Comparison of ENCODE assay signal across 12 cellular contexts in the genomic region with DNA sequence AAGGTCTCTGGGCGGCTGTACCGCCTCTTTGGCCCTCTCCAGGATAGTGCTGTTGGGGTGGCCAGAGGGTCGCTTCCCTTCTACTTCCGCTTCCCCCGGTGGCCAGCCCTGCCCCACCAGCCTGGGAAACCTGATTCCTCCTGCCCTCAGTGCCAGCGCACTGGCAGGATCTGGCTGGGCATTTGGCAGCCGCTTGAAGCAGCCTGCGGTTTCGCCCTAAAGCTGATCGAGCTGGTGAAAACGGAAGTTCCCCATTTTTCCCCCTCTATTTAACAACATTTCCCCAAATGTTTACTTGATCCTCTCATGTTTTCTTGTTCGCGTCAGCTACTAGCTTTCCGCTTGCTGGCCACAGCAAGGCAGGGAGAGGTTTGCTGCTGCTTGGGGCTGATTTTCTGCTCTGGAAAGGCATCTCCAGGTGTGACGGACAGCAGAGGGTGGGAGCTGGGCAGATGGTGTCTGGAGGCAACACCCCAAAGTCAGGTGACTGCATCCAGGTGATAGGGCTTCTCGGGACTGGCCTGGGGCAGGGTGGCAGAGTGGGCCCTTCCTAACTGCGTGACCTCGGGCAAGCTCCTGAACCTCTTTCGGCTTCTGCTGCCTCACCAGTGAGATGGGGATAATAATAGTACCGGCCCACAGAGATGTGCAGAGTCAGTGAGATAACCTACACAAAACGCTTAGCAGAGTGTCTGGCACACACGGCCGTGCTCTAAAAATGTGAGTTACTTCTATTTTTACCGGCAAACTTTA. TPM values are rescaled to one million over a fixed set of nuclear protein-coding genes. Genes with fewer than 3 reads are reported as not detected.
DNase-seq lines count a peak whose midpoint lies in the region; ATAC-seq and TF ChIP-seq lines count a peak whose summit lies in the region.
"Had no signal": no experiment of that assay in that cellular context is flagged by ENCODE, and none has a peak within 500 bp of the region (broad histone marks: within the 10 kb centered on the region; RNA-seq: fewer than 3 reads in every experiment).

No MANE protein-coding gene starts in this region.

- peaks cover 72% of the 10 kb centered on the region for H3K27me3 Mint-ChIP-seq in T-helper 17 cell

- peak overlapping the region; percentile 14 for H3K27ac Mint-ChIP-seq in T-helper 17 cell
- H3K27ac Mint-ChIP-seq: activated CD4-positive, alpha-beta T cell treated with anti-CD3 and anti-CD28 coated beads, Interleukin-2, amount 10 ng/mL, durations not matched to agents 24 days and 14 days had no signal

- H3K4me1 Mint-ChIP-seq in T-helper 17 cell: peaks cover 19% of the 10 kb centered on the region

- no peak for TF ChIP-seq POLR2A in upper lobe of left lung (IDR thresholded peaks at IDR 0.05)

- H3K36me3 Mint-ChIP-seq in T-helper 17 cell (ENCODE audit: low read depth): no peaks in the 10 kb centered on the region

- no peak for ATAC-seq in T-helper 17 cell
- peak in 1 of 2 donors; percentile 31 for ATAC-seq in upper lobe of left lung (ENCODE audit: low FRiP score in 2 of 2)
- ATAC-seq in GM18907 (IDR thresholded peaks at IDR 0.05; ENCODE audit: unreplicated experiment): no peak
- ATAC-seq: A549, Panc1 had no signal

- no peak overlapping the region for H3K4me3 ChIP-seq in upper lobe of left lung
- H3K4me3 ChIP-seq: A549, suprapubic skin had no signal

- peak overlapping the region in 3 of 4 donors; percentile 23 to 55 (median 54) for H3K27ac ChIP-seq in upper lobe of left lung
- H3K27ac ChIP-seq: A549, suprapubic skin had no signal

- H3K4me1 ChIP-seq in upper lobe of left lung: peaks cover 45 to 53% (median 46%) of the 10 kb centered on the region in 4 donors

- TF ChIP-seq CTCF in upper lobe of left lung (IDR thresholded peaks at IDR 0.05): no peak

- 49 to 51% methylated on average over 23 of the region's 24 CpGs for WGBS in upper lobe of left lung, 2 donors

- no peaks in the 10 kb centered on the region for H3K27me3 ChIP-seq in upper lobe of left lung
- H3K27me3 ChIP-seq: suprapubic skin had no signal

- DNase-seq in NCI-H146 (lab: John Stamatoyannopoulos, UW) (peak; percentile 23), NCI-H146 treated with DMSO at 0.1 percent for 48 hours (lab: John Stamatoyannopoulos, UW; ENCODE audit: unreplicated experiment) (no peak), T-helper 17 cell (no peak), inferior parietal cortex (ENCODE audit: extremely low spot score) (peak; percentile 34), upper lobe of left lung (no peak), hepatic stellate cell (ENCODE audit: low spot score) (no peak)
- DNase-seq in activated CD8-positive, alpha-beta memory T cell treated with anti-CD3 and anti-CD28 coated beads, Interleukin-2, amount 50 U/mL, for 4 hours: no peak

- peak overlapping the region; percentile 47 for H3K4me3 Mint-ChIP-seq in T-helper 17 cell
- H3K4me3 Mint-ChIP-seq: activated CD4-positive, alpha-beta T cell treated with anti-CD3 and anti-CD28 coated beads, Interleukin-2, amount 10 ng/mL, durations not matched to agents 24 days and 14 days had no signal

- no peaks in the 10 kb centered on the region for H3K9me3 ChIP-seq in T-helper 17 cell (ENCODE audit: control insufficient read depth, low read length, poor library complexity, severe bottlenecking)
- no peaks in the 10 kb centered on the region for H3K9me3 ChIP-seq in upper lobe of left lung
- H3K9me3 ChIP-seq: A549, suprapubic skin had no signal

- no peaks in the 10 kb centered on the region for H3K36me3 ChIP-seq in upper lobe of left lung
- H3K36me3 ChIP-seq: suprapubic skin had no signal

- TF ChIP-seq EP300 in upper lobe of left lung (IDR thresholded peaks at IDR 0.05): no peak

RNA-seq across cellular contexts. Expression of a gene that starts 53.0 kb away (rescaled TPM):
- total RNA-seq in T-helper 17 cell (10 to 100 TPM in 1 of 2 donors, 1 to 10 TPM in 1; 1.4 to 24.2 TPM), upper lobe of left lung (10 to 100 TPM; 25.2 to 62.9 (median 44.2) TPM)

Comparison
In these comparisons a context has a peak if more than half of its experiments do, and no peak if none do; other contexts are left out.
1. DNase-seq: peak in NCI-H146 (single experiment) and inferior parietal cortex (single experiment); none in NCI-H146 treated with DMSO at 0.1 percent for 48 hours (single experiment), T-helper 17 cell (0 of 3), upper lobe of left lung (0 of 2), hepatic stellate cell (single experiment) and activated CD8-positive, alpha-beta memory T cell treated with anti-CD3 and anti-CD28 coated beads, Interleukin-2, amount 50 U/mL, for 4 hours (single experiment).